1 cellular context compared by ENCODE assay signal in genomic region chr3:37824090-37824953, GRCh38.
TF ChIP-seq lines count a peak whose summit lies in the region.

No MANE protein-coding gene starts in this region.

TF ChIP-seq in K562, 482 proteins besides CTCF, POLR2A, EP300 and RAD21 (continued from another document and continues in another):
- TF ChIP-seq ATF4 (CRISPR knock-in tag; IDR thresholded peaks at IDR 0.05) (peak; percentile 88), ZKSCAN3 (CRISPR knock-in tag; IDR thresholded peaks at IDR 0.05) (0 out of 2 replicates have a peak, but pooled peaks have one; percentile 11), ZNF280B (CRISPR knock-in tag; IDR thresholded peaks at IDR 0.05) (no peak), POLR2H (tag; IDR thresholded peaks at IDR 0.05; ENCODE audit: low read depth) (peak; percentile 93), RBM14 (IDR thresholded peaks at IDR 0.05; ENCODE audit: borderline replicate concordance, insufficient read depth, low read depth, low read length) (no peak), DEAF1 (CRISPR knock-in tag; IDR thresholded peaks at IDR 0.05) (0 out of 2 replicates have a peak, but pooled peaks have one; percentile 24), JUN (IDR thresholded peaks at IDR 0.05; ENCODE audit: borderline replicate concordance, low read depth, low read length) (no peak), JUN (CRISPR knock-in tag; IDR thresholded peaks at IDR 0.05; ENCODE audit: borderline replicate concordance) (no peak), RBM34 (IDR thresholded peaks at IDR 0.05; ENCODE audit: borderline replicate concordance, insufficient read depth, low read length) (no peak), ZNF75A (CRISPR knock-in tag; IDR thresholded peaks at IDR 0.05) (peak; percentile 76; the same call in 1 of the 2 replicates), HIVEP1 (CRISPR knock-in tag; IDR thresholded peaks at IDR 0.05) (peak; percentile 93), TEAD1 (CRISPR knock-in tag; IDR thresholded peaks at IDR 0.05) (peak in 1 of 2 experiments; percentile 94; a peak in 2 of 4 replicates), HOMEZ (CRISPR knock-in tag; IDR thresholded peaks at IDR 0.05) (0 out of 2 replicates have a peak, but pooled peaks have one; percentile 51), OTX1 (CRISPR knock-in tag; IDR thresholded peaks at IDR 0.05) (peak; percentile 73; the same call in 1 of the 2 replicates), HBP1 (CRISPR knock-in tag; IDR thresholded peaks at IDR 0.05) (peak; percentile 95), DACH1 (IDR thresholded peaks at IDR 0.05; ENCODE audit: partially characterized antibody) (no peak), E2F3 (CRISPR knock-in tag; IDR thresholded peaks at IDR 0.05) (peak; percentile 98), ETV1 (tag; conservative IDR thresholded peaks at IDR 0.05; ENCODE audit: low read depth) (peak; percentile 89), PATZ1 (CRISPR knock-in tag; IDR thresholded peaks at IDR 0.05; ENCODE audit: borderline replicate concordance) (no peak), MAZ (CRISPR knock-in tag; conservative IDR thresholded peaks at IDR 0.05 in 1 of 2, IDR thresholded peaks at IDR 0.05 in 1 of 2) (peak in 1 of 2 experiments; percentile 75; a peak in 2 of 4 replicates), TBP (optimal IDR thresholded peaks at IDR 0.05; ENCODE audit: low read depth, low read length) (no peak), NR2C1 (IDR thresholded peaks at IDR 0.05) (no peak), NR2C1 (tag; IDR thresholded peaks at IDR 0.05) (peak; percentile 94), PKNOX1 (IDR thresholded peaks at IDR 0.05) (peak; percentile 71), ZNF444 (CRISPR knock-in tag; IDR thresholded peaks at IDR 0.05) (peak; percentile 91), ZNF253 (CRISPR knock-in tag; conservative IDR thresholded peaks at IDR 0.05) (no peak), ERF (CRISPR knock-in tag; IDR thresholded peaks at IDR 0.05) (peak; percentile 98), SFPQ (IDR thresholded peaks at IDR 0.05; ENCODE audit: low read depth, low read length) (no peak), HNRNPUL1 (IDR thresholded peaks at IDR 0.05; ENCODE audit: low read length) (no peak), ZNF212 (CRISPR knock-in tag; IDR thresholded peaks at IDR 0.05) (peak; percentile 92; the same call in 1 of the 2 replicates), EP400 (IDR thresholded peaks at IDR 0.05) (no peak), FIP1L1 (IDR thresholded peaks at IDR 0.05; ENCODE audit: low read depth, low read length, poor library complexity, severe bottlenecking) (no peak)
- TF ChIP-seq, protein P1, sequence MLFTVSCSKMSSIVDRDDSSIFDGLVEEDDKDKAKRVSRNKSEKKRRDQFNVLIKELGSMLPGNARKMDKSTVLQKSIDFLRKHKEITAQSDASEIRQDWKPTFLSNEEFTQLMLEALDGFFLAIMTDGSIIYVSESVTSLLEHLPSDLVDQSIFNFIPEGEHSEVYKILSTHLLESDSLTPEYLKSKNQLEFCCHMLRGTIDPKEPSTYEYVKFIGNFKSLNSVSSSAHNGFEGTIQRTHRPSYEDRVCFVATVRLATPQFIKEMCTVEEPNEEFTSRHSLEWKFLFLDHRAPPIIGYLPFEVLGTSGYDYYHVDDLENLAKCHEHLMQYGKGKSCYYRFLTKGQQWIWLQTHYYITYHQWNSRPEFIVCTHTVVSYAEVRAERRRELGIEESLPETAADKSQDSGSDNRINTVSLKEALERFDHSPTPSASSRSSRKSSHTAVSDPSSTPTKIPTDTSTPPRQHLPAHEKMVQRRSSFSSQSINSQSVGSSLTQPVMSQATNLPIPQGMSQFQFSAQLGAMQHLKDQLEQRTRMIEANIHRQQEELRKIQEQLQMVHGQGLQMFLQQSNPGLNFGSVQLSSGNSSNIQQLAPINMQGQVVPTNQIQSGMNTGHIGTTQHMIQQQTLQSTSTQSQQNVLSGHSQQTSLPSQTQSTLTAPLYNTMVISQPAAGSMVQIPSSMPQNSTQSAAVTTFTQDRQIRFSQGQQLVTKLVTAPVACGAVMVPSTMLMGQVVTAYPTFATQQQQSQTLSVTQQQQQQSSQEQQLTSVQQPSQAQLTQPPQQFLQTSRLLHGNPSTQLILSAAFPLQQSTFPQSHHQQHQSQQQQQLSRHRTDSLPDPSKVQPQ (CRISPR knock-in tag; IDR thresholded peaks at IDR 0.05; ENCODE audit: borderline replicate concordance) = 0 out of 2 replicates have a peak, but pooled peaks have one; percentile 68
- TF ChIP-seq, protein P2, sequence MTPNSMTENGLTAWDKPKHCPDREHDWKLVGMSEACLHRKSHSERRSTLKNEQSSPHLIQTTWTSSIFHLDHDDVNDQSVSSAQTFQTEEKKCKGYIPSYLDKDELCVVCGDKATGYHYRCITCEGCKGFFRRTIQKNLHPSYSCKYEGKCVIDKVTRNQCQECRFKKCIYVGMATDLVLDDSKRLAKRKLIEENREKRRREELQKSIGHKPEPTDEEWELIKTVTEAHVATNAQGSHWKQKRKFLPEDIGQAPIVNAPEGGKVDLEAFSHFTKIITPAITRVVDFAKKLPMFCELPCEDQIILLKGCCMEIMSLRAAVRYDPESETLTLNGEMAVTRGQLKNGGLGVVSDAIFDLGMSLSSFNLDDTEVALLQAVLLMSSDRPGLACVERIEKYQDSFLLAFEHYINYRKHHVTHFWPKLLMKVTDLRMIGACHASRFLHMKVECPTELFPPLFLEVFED (CRISPR knock-in tag; conservative IDR thresholded peaks at IDR 0.05) = peak; percentile 94
- TF ChIP-seq, protein P3, sequence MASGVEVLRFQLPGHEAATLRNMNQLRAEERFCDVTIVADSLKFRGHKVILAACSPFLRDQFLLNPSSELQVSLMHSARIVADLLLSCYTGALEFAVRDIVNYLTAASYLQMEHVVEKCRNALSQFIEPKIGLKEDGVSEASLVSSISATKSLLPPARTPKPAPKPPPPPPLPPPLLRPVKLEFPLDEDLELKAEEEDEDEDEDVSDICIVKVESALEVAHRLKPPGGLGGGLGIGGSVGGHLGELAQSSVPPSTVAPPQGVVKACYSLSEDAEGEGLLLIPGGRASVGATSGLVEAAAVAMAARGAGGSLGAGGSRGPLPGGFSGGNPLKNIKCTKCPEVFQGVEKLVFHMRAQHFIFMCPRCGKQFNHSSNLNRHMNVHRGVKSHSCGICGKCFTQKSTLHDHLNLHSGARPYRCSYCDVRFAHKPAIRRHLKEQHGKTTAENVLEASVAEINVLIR (CRISPR knock-in tag; IDR thresholded peaks at IDR 0.05) = peak; percentile 59; the same call in 1 of the 2 replicates
- TF ChIP-seq, protein P4, sequence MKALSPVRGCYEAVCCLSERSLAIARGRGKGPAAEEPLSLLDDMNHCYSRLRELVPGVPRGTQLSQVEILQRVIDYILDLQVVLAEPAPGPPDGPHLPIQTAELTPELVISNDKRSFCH (CRISPR knock-in tag; IDR thresholded peaks at IDR 0.05) = peak; percentile 78; the same call in 1 of the 2 replicates
- TF ChIP-seq, protein P4 (tag; IDR thresholded peaks at IDR 0.05) = no peak
